In the genomic region with DNA sequence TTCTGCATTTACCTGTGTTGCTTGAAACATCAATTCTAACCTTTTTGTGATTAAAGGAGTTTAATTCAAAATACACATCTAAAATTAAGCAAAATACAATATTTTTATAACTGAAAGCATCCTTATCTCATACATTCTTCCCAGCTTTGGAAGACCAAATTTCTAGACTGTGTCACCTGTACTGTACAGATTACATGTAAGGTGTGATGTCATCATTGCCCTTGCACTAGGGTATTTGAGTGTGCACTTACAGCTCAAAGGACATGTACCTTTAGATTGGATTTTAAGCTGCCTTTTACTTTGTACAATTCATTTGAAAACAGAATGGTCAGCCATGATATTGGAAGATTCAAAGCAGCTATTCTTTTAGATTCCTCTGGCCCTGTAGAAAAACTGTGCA, we compare ENCODE assay signal across 9 cellular contexts.
"Had no signal": no experiment of that assay in that cellular context is flagged by ENCODE, and none has a peak within 500 bp of the region (broad histone marks: within the 10 kb centered on the region; RNA-seq: fewer than 3 reads in every experiment).

No MANE protein-coding gene starts in this region.

- ATAC-seq: HCT116, K562 had no signal

- H3K4me3 ChIP-seq: HAP-1, K562 had no signal

- H3K4me3 Mint-ChIP-seq: HFFc6 had no signal

- DNase-seq: GOT3, H7, HFFc6, IMR-90, KG1 had no signal

- H3K4me1 ChIP-seq: HAP-1 had no signal

- H3K27ac Mint-ChIP-seq: HFFc6 had no signal

- H3K9me3 ChIP-seq: HAP-1 had no signal

- H3K27ac ChIP-seq: HL-60 had no signal

- FAIRE-seq: K562 had no signal

- H3K36me3 ChIP-seq: HAP-1 had no signal
